ENCODE assay signal across 14 cellular contexts in genomic region chr4:24599275-24599674, GRCh38. TPM values are rescaled to one million over a fixed set of nuclear protein-coding genes. Genes with fewer than 3 reads are reported as not detected.
DNase-seq lines count a peak whose midpoint lies in the region; ATAC-seq and TF ChIP-seq lines count a peak whose summit lies in the region.
"Had no signal": no experiment of that assay in that cellular context is flagged by ENCODE, and none has a peak within 500 bp of the region (broad histone marks: within the 10 kb centered on the region; RNA-seq: fewer than 3 reads in every experiment).

No MANE protein-coding gene starts in this region.

- H3K23ac ChIP-seq in neuronal stem cell (ENCODE audit: low read depth, low read length, poor library complexity): peak overlapping the region; percentile 73

- H3K9me3 Mint-ChIP-seq in Caco-2 (ENCODE audit: unreplicated experiment): no peaks in the 10 kb centered on the region
- H3K9me3 Mint-ChIP-seq in chondrocyte (ENCODE audit: low read depth): peaks cover 8% of the 10 kb centered on the region
- H3K9me3 Mint-ChIP-seq in activated CD8-positive, alpha-beta T cell treated with anti-CD3 and anti-CD28 coated beads, Interleukin-2, amount 10 ng/mL, durations not matched to agents 7 days and 5 days (ENCODE audit: insufficient read depth): no peaks in the 10 kb centered on the region
- H3K9me3 Mint-ChIP-seq: H9 had no signal

- H3K18ac ChIP-seq in neuronal stem cell (ENCODE audit: low read length): peak overlapping the region; percentile 70

- peak overlapping the region; percentile 99 for H3K27ac Mint-ChIP-seq in Caco-2 (ENCODE audit: unreplicated experiment)
- no peak overlapping the region for H3K27ac Mint-ChIP-seq in chondrocyte (ENCODE audit: unreplicated experiment)
- no peak overlapping the region for H3K27ac Mint-ChIP-seq in activated CD8-positive, alpha-beta T cell treated with anti-CD3 and anti-CD28 coated beads, Interleukin-2, amount 10 ng/mL, durations not matched to agents 7 days and 5 days
- H3K27ac Mint-ChIP-seq: IgD-negative memory B cell had no signal

- H2AK5ac ChIP-seq in neuronal stem cell (ENCODE audit: low read depth, low read length): peak overlapping the region; percentile 84

- H3K4me1 Mint-ChIP-seq in Caco-2 (ENCODE audit: low read depth, unreplicated experiment) (peaks cover 33% of the 10 kb centered on the region), chondrocyte (ENCODE audit: low read depth) (peaks cover 27% of the 10 kb centered on the region)
- H3K4me1 Mint-ChIP-seq in activated CD8-positive, alpha-beta T cell treated with anti-CD3 and anti-CD28 coated beads, Interleukin-2, amount 10 ng/mL, durations not matched to agents 7 days and 5 days (ENCODE audit: low read depth): no peaks in the 10 kb centered on the region

- H3K9me3 ChIP-seq in Caco-2 (0 out of 2 replicates have a peak, but pooled peaks cover 13% of the 10 kb centered on the region), neuronal stem cell (replicated peaks in 1 of 2; ENCODE audit: control insufficient read depth in 2 of 2, insufficient read depth in 1 of 2, low read depth in 1 of 2, low read length in 2 of 2) (no peaks in the 10 kb centered on the region)

- H2BK120ac ChIP-seq in neuronal stem cell (ENCODE audit: low read depth, low read length): no peak overlapping the region

- H2BK5ac ChIP-seq in neuronal stem cell (ENCODE audit: low read length): no peak overlapping the region

- CTCF ChIA-PET in Caco-2 (lab: Charles Lee): no interaction called here
- CTCF ChIA-PET in activated CD8-positive, alpha-beta T cell treated with anti-CD3 and anti-CD28 coated beads, Interleukin-2, amount 10 ng/mL, durations not matched to agents 7 days and 5 days (lab: Charles Lee): no interaction called here

- no CpG with 5 or more reads among the region's 22 CpGs for WGBS in neuronal stem cell (ENCODE audit: extremely low coverage in 2 of 2, insufficient read length in 2 of 2, insufficient replicate concordance in 1 of 2), 2 donors

- H3K4me3 ChIP-seq in Caco-2 (ENCODE audit: low read depth, low read length) (no peak overlapping the region), neuronal stem cell (ENCODE audit: low read length in 2 of 2) (peak overlapping the region in 1 of 2 donors; percentile 48)
- H3K4me3 ChIP-seq: GM12878 had no signal

- H3K14ac ChIP-seq in neuronal stem cell (ENCODE audit: low read length): peak overlapping the region; percentile 95

- H3K4ac ChIP-seq in neuronal stem cell (ENCODE audit: low read length): no peak overlapping the region

- H3K4me3 Mint-ChIP-seq in Caco-2 (ENCODE audit: unreplicated experiment) (no peak overlapping the region), chondrocyte (ENCODE audit: unreplicated experiment) (no peak overlapping the region)
- H3K4me3 Mint-ChIP-seq in activated CD8-positive, alpha-beta T cell treated with anti-CD3 and anti-CD28 coated beads, Interleukin-2, amount 10 ng/mL, durations not matched to agents 7 days and 5 days: no peak overlapping the region
- H3K4me3 Mint-ChIP-seq: H9, IgD-negative memory B cell had no signal

- H3K4me1 ChIP-seq in Caco-2 (peaks cover 50% of the 10 kb centered on the region), neuronal stem cell (ENCODE audit: control insufficient read depth in 2 of 2, insufficient read depth in 1 of 2, low read depth in 1 of 2, low read length in 2 of 2) (no peaks in the 10 kb centered on the region)

- no TSS peak for BruUV-seq in Caco-2 (replicated peaks; lab: Mats Ljungman, UMichigan)

- no peaks in the 10 kb centered on the region for H3K27me3 Mint-ChIP-seq in Caco-2 (ENCODE audit: insufficient read depth, unreplicated experiment)
- no peaks in the 10 kb centered on the region for H3K27me3 Mint-ChIP-seq in chondrocyte (ENCODE audit: low read depth)
- H3K27me3 Mint-ChIP-seq in activated CD8-positive, alpha-beta T cell treated with anti-CD3 and anti-CD28 coated beads, Interleukin-2, amount 10 ng/mL, durations not matched to agents 7 days and 5 days (ENCODE audit: low read depth): peaks cover under 1% of the 10 kb centered on the region

- TF ChIP-seq CTCF in Caco-2 (IDR thresholded peaks at IDR 0.05; ENCODE audit: insufficient read depth in 1 of 2, low read depth in 1 of 2, low read length in 1 of 2, severe bottlenecking in 1 of 2, unreplicated experiment in 1 of 2) (no peak), chondrocyte (IDR thresholded peaks at IDR 0.05) (no peak)

- ATAC-seq in GM21381 (IDR thresholded peaks at IDR 0.05; ENCODE audit: unreplicated experiment) (no peak), HG03025 (IDR thresholded peaks at IDR 0.05; ENCODE audit: low FRiP score, unreplicated experiment) (no peak)
- no peak for ATAC-seq in activated CD8-positive, alpha-beta T cell treated with anti-CD3 and anti-CD28 coated beads, Interleukin-2, amount 10 ng/mL, durations not matched to agents 7 days and 5 days
- ATAC-seq: GM12878 had no signal

- DNase-seq in Caco-2: no peak
- peak; percentile 86 for DNase-seq in chondrocyte (ENCODE audit: low spot score)
- no peak for DNase-seq in neuronal stem cell (ENCODE audit: low spot score)
- no peak for DNase-seq in NCI-H2227 (lab: John Stamatoyannopoulos, UW; ENCODE audit: unreplicated experiment)
- no peak for DNase-seq in activated CD8-positive, alpha-beta T cell treated with anti-CD3 and anti-CD28 coated beads, Interleukin-2, amount 10 ng/mL, durations not matched to agents 7 days and 5 days
- DNase-seq: Calu3, DMS 273 treated with DMSO at 0.1 percent for 48 hours, DMS79, GOT3, H9 had no signal

- no peak overlapping the region for H2BK12ac ChIP-seq in neuronal stem cell (ENCODE audit: low read length)

- no peak overlapping the region for H2AFZ ChIP-seq in neuronal stem cell (ENCODE audit: low read length)

- no peak overlapping the region for H3K27ac ChIP-seq in neuronal stem cell (replicated peaks; ENCODE audit: low read length)

- H3K79me1 ChIP-seq in neuronal stem cell (ENCODE audit: low read depth, low read length): no peaks in the 10 kb centered on the region

- peaks cover 23% of the 10 kb centered on the region for H3K36me3 Mint-ChIP-seq in Caco-2 (ENCODE audit: insufficient read depth, unreplicated experiment)
- no peaks in the 10 kb centered on the region for H3K36me3 Mint-ChIP-seq in chondrocyte (ENCODE audit: low read depth)
- no peaks in the 10 kb centered on the region for H3K36me3 Mint-ChIP-seq in activated CD8-positive, alpha-beta T cell treated with anti-CD3 and anti-CD28 coated beads, Interleukin-2, amount 10 ng/mL, durations not matched to agents 7 days and 5 days (ENCODE audit: low read depth)

- no peak overlapping the region for H2BK15ac ChIP-seq in neuronal stem cell (ENCODE audit: low read length)

- H4K91ac ChIP-seq in neuronal stem cell (ENCODE audit: low read depth, low read length, poor library complexity): no peak overlapping the region

- POLR2A ChIA-PET in Caco-2 (lab: Charles Lee): interaction anchor here (1.9 kb wide), 1 partner anchor 15 kb away, joined by 9 read pairs; the partner anchor contains the start of gene DHX15
- POLR2A ChIA-PET in activated CD8-positive, alpha-beta T cell treated with anti-CD3 and anti-CD28 coated beads, Interleukin-2, amount 10 ng/mL, durations not matched to agents 7 days and 5 days (lab: Charles Lee): no interaction called here

- intact Hi-C loops in Caco-2 (cut with micrococcal nuclease; ENCODE audit: unreplicated experiment): loop anchor here (2.0 to 5.0 kb wide), 2 partner anchors 34 to 698 kb away; no protein-coding TSS in a partner anchor

- no peak overlapping the region for H4K8ac ChIP-seq in neuronal stem cell (ENCODE audit: low read depth, low read length)

- H3K4me2 ChIP-seq in neuronal stem cell (ENCODE audit: insufficient read depth, low read length, poor library complexity, severe bottlenecking): no peak overlapping the region

- H3K36me3 ChIP-seq in Caco-2 (ENCODE audit: control insufficient read depth, insufficient read depth, low read length) (no peaks in the 10 kb centered on the region), neuronal stem cell (replicated peaks in 1 of 2; ENCODE audit: control insufficient read depth in 2 of 2, insufficient read depth in 2 of 2, low read length in 2 of 2) (no peaks in the 10 kb centered on the region)

- H3K9ac ChIP-seq in neuronal stem cell (ENCODE audit: low read depth, low read length, poor library complexity): no peak overlapping the region

- H3K27me3 ChIP-seq in Caco-2 (replicated peaks; ENCODE audit: control insufficient read depth, insufficient read depth, low read length) (no peaks in the 10 kb centered on the region), neuronal stem cell (ENCODE audit: control insufficient read depth in 3 of 3, insufficient read depth in 3 of 3, low read depth in 1 of 3, low read length in 3 of 3) (peaks cover 0 to 7% (median 0%) of the 10 kb centered on the region in 3 experiments)

RNA-seq across cellular contexts. Expression of gene DHX15, which starts 14.9 kb away (rescaled TPM):
- 154 and 155 TPM in 2 replicates for total RNA-seq in Caco-2 (2022)
- 77.4 to 91.6 TPM (median 79.1 TPM) in 3 replicates for total RNA-seq in chondrocyte
- 110 TPM for polyA plus RNA-seq in neuronal stem cell (2013, experiment 1 of 2)
- 110 TPM for polyA plus RNA-seq in neuronal stem cell (2013, experiment 2 of 2)
- total RNA-seq in activated CD8-positive, alpha-beta T cell treated with anti-CD3 and anti-CD28 coated beads, Interleukin-2, amount 10 ng/mL, durations not matched to agents 7 days and 5 days: 100 to 1,000 TPM; 193 to 198 TPM
